Comparison of ENCODE assay signal across 1 cellular context in genomic region chr14:100157548-100158232, GRCh38.
TF ChIP-seq lines count a peak whose summit lies in the region.

No MANE protein-coding gene starts in this region.

TF ChIP-seq in GM12878, 131 proteins besides CTCF, POLR2A, EP300 and RAD21:
- peak; percentile 34; the same call in 1 of the 2 replicates for TF ChIP-seq IKZF1 (conservative IDR thresholded peaks at IDR 0.05)
- TF ChIP-seq RUNX3 (IDR thresholded peaks at IDR 0.05; ENCODE audit: low read length): peak; percentile 17; the same call in 1 of the 2 replicates
- TF ChIP-seq IKZF2 (IDR thresholded peaks at IDR 0.05): peak in 1 of 2 experiments; percentile 61; a peak in 3 of 4 replicates
